8 cellular contexts compared by ENCODE assay signal in the genomic region with DNA sequence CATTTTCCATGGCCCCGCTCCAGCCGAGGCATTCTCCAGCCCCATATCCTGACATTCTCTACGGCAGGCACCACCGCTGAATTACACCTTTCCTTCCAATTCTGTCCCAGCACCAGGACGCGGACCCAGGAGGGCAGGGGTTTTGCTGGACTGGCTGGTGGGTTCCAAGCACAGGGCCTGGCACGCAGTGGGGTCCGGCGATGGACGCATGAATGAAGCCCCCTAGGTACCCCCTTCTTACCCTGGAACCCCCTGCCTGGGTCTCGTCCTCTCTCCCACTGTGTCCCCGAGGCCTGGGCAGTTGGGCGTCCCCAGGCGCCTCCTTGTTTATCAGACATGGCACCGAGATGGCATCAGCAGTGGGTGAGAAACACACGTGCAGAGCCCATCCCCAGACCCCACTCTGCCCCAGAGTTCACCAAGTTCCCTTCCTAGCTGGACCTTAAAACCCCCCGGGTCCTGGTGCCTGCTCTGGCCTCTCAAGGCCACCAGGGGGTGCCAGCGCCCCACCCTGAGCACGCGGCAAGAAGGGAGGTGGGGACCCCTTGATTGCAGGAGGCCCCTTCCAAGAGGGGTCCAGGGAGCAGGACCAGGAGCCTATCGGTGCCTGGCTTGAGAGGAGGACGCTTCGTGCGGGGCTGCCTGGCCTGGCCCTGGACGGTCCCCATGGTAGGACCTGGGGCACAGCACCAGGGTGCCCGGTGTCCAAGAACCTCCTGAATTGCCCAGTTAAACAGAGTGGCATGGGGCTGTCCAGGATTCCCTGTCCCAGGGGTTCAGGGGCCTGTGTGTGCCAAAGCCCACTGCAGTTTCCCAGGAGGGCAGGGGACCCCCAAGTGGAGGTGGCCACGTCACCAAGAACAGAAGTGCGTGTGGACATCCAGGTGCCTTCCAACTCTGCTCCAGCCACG. TPM values are rescaled to one million over a fixed set of nuclear protein-coding genes. Genes with fewer than 3 reads are reported as not detected.
DNase-seq lines count a peak whose midpoint lies in the region; ATAC-seq, FAIRE-seq and TF ChIP-seq lines count a peak whose summit lies in the region.

No MANE protein-coding gene starts in this region.

- DNase-seq in ACHN: peak; percentile 14
- DNase-seq in SKM-1 (lab: John Stamatoyannopoulos, UW; ENCODE audit: unreplicated experiment): peak; percentile 7
- DNase-seq in bronchial epithelial cell (ENCODE audit: low read depth): no peak
- DNase-seq in medulla oblongata (ENCODE audit: extremely low spot score): peak; percentile 41
- DNase-seq in urothelium cell line (ENCODE audit: low spot score): peak; percentile 51

- ATAC-seq in GM21447 (IDR thresholded peaks at IDR 0.05; ENCODE audit: unreplicated experiment): no peak
- no peak for ATAC-seq in GM18858 (IDR thresholded peaks at IDR 0.05; ENCODE audit: unreplicated experiment)

- FAIRE-seq in bronchial epithelial cell (lab: Jason Lieb, UNC) (no peak), urothelium cell line (lab: Jason Lieb, UNC) (no peak)

- H3K36me3 ChIP-seq in bronchial epithelial cell (ENCODE audit: control insufficient read depth, insufficient read depth, low read length): no peaks in the 10 kb centered on the region

- H3K4me3 ChIP-seq in bronchial epithelial cell (ENCODE audit: low read depth, low read length): no peak overlapping the region

- in situ Hi-C loops in ACHN (cut with HindIII; ENCODE audit: low pct_ligation_motif_present, low pct_unique_long_range_greater_than_20kb, low sequenced_read_pairs): no loop called here

- H3K27me3 ChIP-seq in bronchial epithelial cell (ENCODE audit: control insufficient read depth, insufficient read depth, low read length): peaks cover 5% of the 10 kb centered on the region

- TF ChIP-seq CTCF in GM12873 (IDR thresholded peaks at IDR 0.05; ENCODE audit: insufficient read depth, low read depth, low read length, missing control alignments) (peak; percentile 77), bronchial epithelial cell (IDR thresholded peaks at IDR 0.05; ENCODE audit: insufficient read depth, low read length, severe bottlenecking) (peak; percentile 91)

RNA-seq across cellular contexts. Expression of gene MEGF6, which starts 46.1 kb away (rescaled TPM):
- 1.3 and 1.5 TPM in 2 replicates for total RNA-seq in bronchial epithelial cell

RNA-seq across cellular contexts. Expression of gene TPRG1L, which starts 59.6 kb away (rescaled TPM):
- total RNA-seq in bronchial epithelial cell: 31.5 and 33.4 TPM in 2 replicates
